ENCODE assay signal across 8 cellular contexts in the genomic region with DNA sequence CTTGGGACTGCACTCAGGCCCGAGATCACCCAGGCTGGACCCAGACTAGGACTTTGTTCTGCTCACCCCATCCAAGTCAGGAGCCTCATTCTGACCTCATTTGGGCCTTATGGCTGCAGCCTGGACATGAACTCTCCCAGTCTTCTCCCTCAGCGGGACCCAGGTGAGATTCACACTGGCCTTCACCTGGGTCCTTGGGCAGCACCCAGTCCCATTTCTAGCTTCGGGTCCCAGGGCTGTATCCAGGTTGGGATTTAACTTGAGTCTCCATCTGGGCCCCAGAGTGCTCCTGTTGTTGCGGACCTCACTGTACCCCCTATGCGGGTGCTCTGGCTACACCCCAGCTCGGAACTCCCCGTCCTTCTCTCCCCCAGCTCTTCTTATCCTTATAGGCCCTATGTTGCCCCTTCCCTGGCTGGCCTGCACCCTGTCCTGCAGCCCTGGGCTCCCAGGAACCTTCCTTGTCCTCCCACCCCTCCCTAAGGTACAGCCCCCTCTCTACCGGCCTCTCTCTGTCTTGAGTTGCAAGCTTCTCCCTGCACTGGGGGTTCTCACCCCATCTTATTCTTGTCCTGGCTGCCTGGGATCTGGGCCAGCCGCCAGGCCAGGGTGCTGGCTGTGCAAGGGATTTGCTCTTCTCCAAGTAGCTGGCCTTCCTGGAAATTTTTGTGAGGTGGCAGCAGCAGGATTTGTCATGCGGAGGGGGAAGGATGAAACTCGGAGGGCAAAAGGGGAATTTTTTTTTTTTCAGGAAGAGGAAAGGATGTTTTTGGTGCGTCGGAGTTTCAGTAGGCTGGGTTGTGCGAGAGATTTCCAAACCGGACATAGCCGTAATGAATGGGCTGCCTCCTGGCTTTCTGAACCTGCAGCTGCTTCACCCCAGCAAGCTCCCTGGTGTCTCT. TPM values are rescaled to one million over a fixed set of nuclear protein-coding genes. Genes with fewer than 3 reads are reported as not detected.
DNase-seq lines count a peak whose midpoint lies in the region; ATAC-seq and TF ChIP-seq lines count a peak whose summit lies in the region.

No MANE protein-coding gene starts in this region.

- peak overlapping the region; percentile 97 for H3K4me2 ChIP-seq in PC-9

- peak overlapping the region; percentile 98 for H3K4me3 Mint-ChIP-seq in activated CD4-positive, alpha-beta T cell treated with anti-CD3 and anti-CD28 coated beads for 36 hours

- H3K9me3 Mint-ChIP-seq in activated CD4-positive, alpha-beta T cell treated with anti-CD3 and anti-CD28 coated beads for 36 hours (ENCODE audit: low read depth): no peaks in the 10 kb centered on the region

- no peak for ATAC-seq in activated CD4-positive, alpha-beta T cell treated with anti-CD3 and anti-CD28 coated beads for 36 hours
- no peak for ATAC-seq in HG02938 (IDR thresholded peaks at IDR 0.05; ENCODE audit: unreplicated experiment)
- no peak for ATAC-seq in omental fat pad (ENCODE audit: low FRiP score)

- H3K36me3 ChIP-seq in PC-9 (ENCODE audit: low read depth): no peaks in the 10 kb centered on the region
- no peaks in the 10 kb centered on the region for H3K36me3 ChIP-seq in duodenal mucosa (ENCODE audit: control insufficient read depth in 1 of 2, insufficient read depth in 2 of 2, low read length in 2 of 2)
- peaks cover 0 to 4% of the 10 kb centered on the region in 2 donors for H3K36me3 ChIP-seq in muscle layer of duodenum (ENCODE audit: control insufficient read depth in 1 of 2, insufficient read depth in 2 of 2, low read length in 2 of 2)

- TF ChIP-seq CTCF in PC-9 (conservative IDR thresholded peaks at IDR 0.05): no peak
- TF ChIP-seq CTCF in omental fat pad (IDR thresholded peaks at IDR 0.05): no peak

- peak overlapping the region; percentile 94 for H3K27ac Mint-ChIP-seq in activated CD4-positive, alpha-beta T cell treated with anti-CD3 and anti-CD28 coated beads for 36 hours

- H3K4me1 ChIP-seq in PC-9 (replicated peaks; ENCODE audit: insufficient read depth) (peaks cover 46% of the 10 kb centered on the region), duodenal mucosa (ENCODE audit: control insufficient read depth in 1 of 2, insufficient read depth in 2 of 2, low read length in 2 of 2) (peaks cover 37 to 52% of the 10 kb centered on the region in 2 donors), muscle layer of duodenum (ENCODE audit: control insufficient read depth in 1 of 2, insufficient read depth in 2 of 2, low read length in 2 of 2) (peaks cover 27 to 43% of the 10 kb centered on the region in 2 donors)

- CTCF ChIA-PET in activated CD4-positive, alpha-beta T cell treated with anti-CD3 and anti-CD28 coated beads for 36 hours (lab: Charles Lee): interaction anchor here (0.6 to 3.7 kb wide), 2 partner anchors 9 to 251 kb away, joined by 4 to 34 read pairs; no protein-coding TSS in a partner anchor
- CTCF ChIA-PET in PC-9 (lab: Charles Lee): interaction anchor here (1.6 kb wide), 1 partner anchor 9 kb away, joined by 3 read pairs; no protein-coding TSS in a partner anchor

- peaks cover 32% of the 10 kb centered on the region for H3K36me3 Mint-ChIP-seq in activated CD4-positive, alpha-beta T cell treated with anti-CD3 and anti-CD28 coated beads for 36 hours (ENCODE audit: low read depth)

- no peak overlapping the region for H2AFZ ChIP-seq in PC-9

- H3F3A ChIP-seq in PC-9 (ENCODE audit: insufficient read depth, low read depth): peaks cover 44% of the 10 kb centered on the region

- no peaks in the 10 kb centered on the region for H3K27me3 Mint-ChIP-seq in activated CD4-positive, alpha-beta T cell treated with anti-CD3 and anti-CD28 coated beads for 36 hours

- POLR2A ChIA-PET in activated CD4-positive, alpha-beta T cell treated with anti-CD3 and anti-CD28 coated beads for 36 hours (lab: Charles Lee): interaction anchor here (0.6 to 1.1 kb wide), 3 partner anchors 160 to 242 kb away, joined by 3 to 7 read pairs (median 3); no protein-coding TSS in a partner anchor
- POLR2A ChIA-PET in PC-9 (lab: Charles Lee; ENCODE audit: unreplicated experiment): interaction anchor here (0.6 to 1.1 kb wide), 5 partner anchors 71 to 1533 kb away, joined by 4 to 8 read pairs (median 5); a partner anchor contains a TSS

- H4K20me1 ChIP-seq in PC-9 (ENCODE audit: insufficient read depth): peaks cover 13% of the 10 kb centered on the region

- H3K27me3 ChIP-seq in PC-9 (ENCODE audit: insufficient read depth, low read depth) (no peaks in the 10 kb centered on the region), duodenal mucosa (ENCODE audit: control insufficient read depth in 1 of 2, insufficient read depth in 2 of 2, low read length in 2 of 2) (no peaks in the 10 kb centered on the region), muscle layer of duodenum (ENCODE audit: low read depth, low read length) (no peaks in the 10 kb centered on the region)

- H3K79me2 ChIP-seq in PC-9 (ENCODE audit: low read depth): peaks cover 49% of the 10 kb centered on the region

- H3K9me2 ChIP-seq in PC-9 (ENCODE audit: insufficient read depth): no peaks in the 10 kb centered on the region

- H3K9me3 ChIP-seq in PC-9 (ENCODE audit: insufficient read depth, low read depth) (no peaks in the 10 kb centered on the region), duodenal mucosa (ENCODE audit: control insufficient read depth in 1 of 2, low read length in 2 of 2) (no peaks in the 10 kb centered on the region), muscle layer of duodenum (ENCODE audit: control insufficient read depth in 1 of 2, low read length in 2 of 2) (no peaks in the 10 kb centered on the region)

- H3K27ac ChIP-seq in PC-9 (peak overlapping the region; percentile 96), duodenal mucosa (ENCODE audit: low read depth, low read length) (peak overlapping the region; percentile 99), muscle layer of duodenum (ENCODE audit: low read length) (peak overlapping the region; percentile 99)

- BruUV-seq in PC-9 (replicated peaks; lab: Mats Ljungman, UMichigan): no TSS peak

- intact Hi-C loops in activated CD4-positive, alpha-beta T cell treated with anti-CD3 and anti-CD28 coated beads for 36 hours (cut with DNase I, micrococcal nuclease): loop anchor here (2.0 kb wide), 4 partner anchors 33 to 265 kb away; a partner anchor contains a TSS
- intact Hi-C loops in PC-9 (cut with micrococcal nuclease; ENCODE audit: unreplicated experiment): loop anchor here (2.0 to 5.0 kb wide), 4 partner anchors 33 to 243 kb away; a partner anchor contains a TSS

- DNase-seq in activated CD4-positive, alpha-beta T cell treated with anti-CD3 and anti-CD28 coated beads for 36 hours: peak; percentile 47
- no peak for DNase-seq in activated CD4-positive, alpha-beta T cell treated with anti-CD3 and anti-CD28 coated beads for 1 hour
- peak in 1 of 2 experiments; percentile 32 for DNase-seq in PC-9
- DNase-seq in NCI-H1694 treated with DMSO at 0.1 percent for 48 hours (lab: John Stamatoyannopoulos, UW): no peak
- no peak for DNase-seq in omental fat pad (ENCODE audit: low spot score)

- H3K9ac ChIP-seq in duodenal mucosa (ENCODE audit: low read depth in 1 of 2, low read length in 2 of 2): peak overlapping the region; percentile 93 to 97

- H3K4me3 ChIP-seq in PC-9 (peak overlapping the region; percentile 76), duodenal mucosa (ENCODE audit: low read depth in 1 of 2, low read length in 2 of 2) (peak overlapping the region; percentile 86 to 91), muscle layer of duodenum (ENCODE audit: low read depth in 1 of 2, low read length in 2 of 2) (peak overlapping the region; percentile 96 to 98)

- H3K4me1 Mint-ChIP-seq in activated CD4-positive, alpha-beta T cell treated with anti-CD3 and anti-CD28 coated beads for 36 hours: peaks cover 55% of the 10 kb centered on the region

RNA-seq across cellular contexts. Expression of a gene that starts 0.9 kb away (rescaled TPM):
- 100 to 1,000 TPM; 122 to 123 TPM for total RNA-seq in activated CD4-positive, alpha-beta T cell treated with anti-CD3 and anti-CD28 coated beads for 36 hours
- total RNA-seq in PC-9 (2021): 89.2 and 98.1 TPM in 2 replicates
- total RNA-seq in omental fat pad: 100 to 1,000 TPM in 1 of 4 donors, 10 to 100 TPM in 3; 36.8 to 170 (median 58.5) TPM

RNA-seq across cellular contexts. Expression of a gene that starts 32.2 kb away (rescaled TPM):
- 1 to 10 TPM; 1.5 to 1.7 TPM for total RNA-seq in activated CD4-positive, alpha-beta T cell treated with anti-CD3 and anti-CD28 coated beads for 36 hours
- total RNA-seq in PC-9 (2021): 5.3 and 5.4 TPM in 2 replicates
- 10 to 100 TPM in 2 of 4 donors, 1 to 10 TPM in 2; 7.5 to 19.1 (median 9.6) TPM for total RNA-seq in omental fat pad
